In the genomic region with DNA sequence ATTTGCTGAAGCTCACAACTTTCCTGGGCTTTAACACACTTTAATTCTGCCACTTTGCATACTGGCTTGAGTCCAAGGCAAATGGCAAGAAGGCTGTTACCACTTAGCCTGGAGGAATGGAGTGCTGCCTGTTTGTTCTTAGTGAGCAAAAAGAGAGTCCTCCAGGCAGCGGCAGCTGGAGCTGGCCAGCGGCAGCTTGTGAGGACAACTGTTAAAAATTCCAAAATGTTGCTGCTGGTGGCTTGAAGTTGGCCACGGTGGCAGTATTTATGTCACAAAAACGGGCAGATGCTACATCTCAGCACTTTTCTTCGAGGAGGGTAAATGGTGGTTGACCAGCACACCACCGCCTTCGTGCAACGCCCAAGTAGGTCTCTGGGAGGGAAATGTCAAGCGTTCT, we compare ENCODE assay signal across 15 cellular contexts. TPM values are rescaled to one million over a fixed set of nuclear protein-coding genes. Genes with fewer than 3 reads are reported as not detected.
DNase-seq lines count a peak whose midpoint lies in the region; ATAC-seq and TF ChIP-seq lines count a peak whose summit lies in the region.
"Had no signal": no experiment of that assay in that cellular context is flagged by ENCODE, and none has a peak within 500 bp of the region (broad histone marks: within the 10 kb centered on the region; RNA-seq: fewer than 3 reads in every experiment).

No MANE protein-coding gene starts in this region.

- CTCF ChIA-PET in A673 (lab: Charles Lee): interaction anchor here (0.9 kb wide), 1 partner anchor 185 kb away, joined by 3 read pairs; no protein-coding TSS in a partner anchor

- BruUV-seq in A673 (replicated peaks; lab: Mats Ljungman, UMichigan): no TSS peak

- H3K27ac ChIP-seq in A673 (ENCODE audit: low read depth, low read length, poor library complexity, severe bottlenecking) (no peak overlapping the region), epithelial cell of prostate (peak overlapping the region; percentile 97)
- H3K27ac ChIP-seq: body of pancreas, heart left ventricle had no signal

- ATAC-seq in HG03354 (IDR thresholded peaks at IDR 0.05; ENCODE audit: poor library complexity, severe bottlenecking, unreplicated experiment): no peak
- ATAC-seq: body of pancreas; GM23338; heart left ventricle; naive thymus-derived CD4-positive, alpha-beta T cell had no signal

- intact Hi-C loops in A673 (cut with micrococcal nuclease; ENCODE audit: unreplicated experiment): no loop called here

- POLR2A ChIA-PET in A673 (lab: Charles Lee; ENCODE audit: low non-redundant PET): no interaction called here

- peaks cover 14% of the 10 kb centered on the region for H3K4me1 ChIP-seq in A673 (ENCODE audit: insufficient read depth, low read length, poor library complexity, severe bottlenecking)
- H3K4me1 ChIP-seq: BE2C had no signal

- no peaks in the 10 kb centered on the region for H3K9me3 ChIP-seq in A673 (ENCODE audit: low read depth, low read length, poor library complexity, severe bottlenecking)
- H3K9me3 ChIP-seq: BE2C, body of pancreas, heart left ventricle had no signal

- H3K36me3 ChIP-seq in A673 (ENCODE audit: insufficient read depth, low read length, poor library complexity, severe bottlenecking): no peaks in the 10 kb centered on the region
- H3K36me3 ChIP-seq: BE2C had no signal

- DNase-seq in A673 (ENCODE audit: low spot score): peak; percentile 48
- DNase-seq in G401 (ENCODE audit: low spot score): peak; percentile 41
- peak; percentile 63 for DNase-seq in NCI-H69 (lab: John Stamatoyannopoulos, UW)
- no peak for DNase-seq in epithelial cell of prostate (ENCODE audit: low read depth, low spot score)
- DNase-seq in NCI-H2107 (lab: John Stamatoyannopoulos, UW): no peak
- DNase-seq in D341Med (ENCODE audit: low spot score): no peak
- DNase-seq in activated CD4-positive, alpha-beta T cell treated with anti-CD3 and anti-CD28 coated beads for 1 hour: no peak
- DNase-seq: activated CD4-positive, alpha-beta T cell treated with anti-CD3 and anti-CD28 coated beads, Interleukin-2, amount 50 U/mL, for 4 hours; BE2C; body of pancreas; heart left ventricle; naive thymus-derived CD4-positive, alpha-beta T cell; stimulated activated CD4-positive, alpha-beta T cell treated with anti-CD3 and anti-CD28 coated beads, Interleukin-4, amount 100 ng/mL, for 4 hours had no signal

- in situ Hi-C loops in G401 (cut with HindIII; ENCODE audit: low sequenced_read_pairs): loop anchor here (25.0 kb wide), 1 partner anchor 199 kb away; the partner anchor contains the start of gene IFNLR1

- no peak for TF ChIP-seq CTCF in A673 (conservative IDR thresholded peaks at IDR 0.05; ENCODE audit: low read depth, low read length)

- H3K4me3 ChIP-seq in A673 (ENCODE audit: low read depth, low read length, poor library complexity, severe bottlenecking): no peak overlapping the region
- H3K4me3 ChIP-seq: body of pancreas, GM23338, heart left ventricle had no signal

- H3K27me3 ChIP-seq in A673 (replicated peaks; ENCODE audit: insufficient read depth, low read depth, low read length, poor library complexity): no peaks in the 10 kb centered on the region
- H3K27me3 ChIP-seq: BE2C, body of pancreas, heart left ventricle had no signal

RNA-seq across cellular contexts. Expression of gene STPG1, which starts 27.3 kb away (rescaled TPM):
- 7.2 and 8.6 TPM in 2 replicates for total RNA-seq in A673 (2021)
- 7.1 and 17.8 TPM in 2 replicates for total RNA-seq in G401 (2014; rRNA removed; shearing (Covaris generic))

RNA-seq across cellular contexts. Expression of gene NIPAL3, which starts 29.4 kb away (rescaled TPM):
- 6.5 and 7.3 TPM in 2 replicates for total RNA-seq in A673 (2021)
- 9.0 and 12.3 TPM in 2 replicates for total RNA-seq in G401 (2014; rRNA removed; shearing (Covaris generic))

Comparison
In these comparisons a context has a peak if more than half of its experiments do, and no peak if none do; other contexts are left out.
1. DNase-seq: peak in A673 (single experiment), G401 (single experiment) and NCI-H69 (single experiment); none in epithelial cell of prostate (single experiment), NCI-H2107 (single experiment), D341Med (single experiment) and activated CD4-positive, alpha-beta T cell treated with anti-CD3 and anti-CD28 coated beads for 1 hour (single experiment).